Comparison of ENCODE assay signal across 24 cellular contexts in genomic region chr7:30197438-30197837, GRCh38.
"Had no signal": no experiment of that assay in that cellular context is flagged by ENCODE, and none has a peak within 500 bp of the region (broad histone marks: within the 10 kb centered on the region; RNA-seq: fewer than 3 reads in every experiment).

No MANE protein-coding gene starts in this region.

- DNase-seq: stimulated activated CD4-positive, alpha-beta T cell treated with anti-CD3 and anti-CD28 coated beads, Interleukin-2, amount 100 ng/mL, for 48 hours; stimulated activated CD4-positive, alpha-beta T cell treated with anti-CD3 and anti-CD28 coated beads, Interleukin-4, amount 100 ng/mL, for 1 hour; stimulated activated CD4-positive, alpha-beta T cell treated with anti-CD3 and anti-CD28 coated beads, Interleukin-4, amount 100 ng/mL, for 24 hours; stimulated activated CD4-positive, alpha-beta T cell treated with anti-CD3 and anti-CD28 coated beads, Interleukin-4, amount 100 ng/mL, for 4 hours; stimulated activated CD8-positive, alpha-beta memory T cell treated with anti-CD3 and anti-CD28 coated beads, Interleukin-4, amount 100 ng/mL, for 48 hours; stimulated activated naive B cell treated with anti-CD40 and anti-IgM and Interleukin-4, amounts not matched to agents 10 μg/mL and 1 μg/mL and 100 μg/mL, for 72 hours; stimulated activated naive CD4-positive, alpha-beta T cell; stimulated activated naive CD4-positive, alpha-beta T cell treated with Interleukin-2 at 50 U/mL for 16 hours; stimulated activated naive CD8-positive, alpha-beta T cell treated with anti-CD3 and anti-CD28 coated beads, Interleukin-15, amount 100 ng/mL, for 72 hours; stimulated activated naive CD8-positive, alpha-beta T cell treated with anti-CD3 and anti-CD28 coated beads, Interleukin-15, Interleukin-2, amounts not matched to agents 100 U/mL and 50 U/mL, for 24 hours; stomach; substantia nigra; testis; thyroid gland; tibial artery; transverse colon; trophoblast cell; upper lobe of left lung; upper lobe of right lung; uterus had no signal

- H3K4me1 ChIP-seq: stomach, testis, transverse colon, upper lobe of left lung, upper lobe of right lung, uterus had no signal

- H3K27ac ChIP-seq: stomach, suprapubic skin, testis, thoracic aorta, thyroid gland, tibial artery, tibial nerve, transverse colon, upper lobe of left lung, upper lobe of right lung, uterus, vagina had no signal

- H3K4me3 ChIP-seq: stomach, suprapubic skin, testis, thoracic aorta, thyroid gland, tibial artery, tibial nerve, transverse colon, upper lobe of left lung, upper lobe of right lung, uterus, vagina had no signal

- H3K36me3 ChIP-seq: stomach, thoracic aorta, thyroid gland, transverse colon, upper lobe of left lung, upper lobe of right lung, uterus, vagina had no signal

- H3K27me3 ChIP-seq: stomach, suprapubic skin, testis, thyroid gland, tibial artery, tibial nerve, transverse colon, upper lobe of left lung, upper lobe of right lung, uterus, vagina had no signal

- H3K9me3 ChIP-seq: suprapubic skin, testis, thoracic aorta, thyroid gland, tibial artery, upper lobe of right lung, uterus, vagina had no signal
